16 cellular contexts compared by ENCODE assay signal in the genomic region with DNA sequence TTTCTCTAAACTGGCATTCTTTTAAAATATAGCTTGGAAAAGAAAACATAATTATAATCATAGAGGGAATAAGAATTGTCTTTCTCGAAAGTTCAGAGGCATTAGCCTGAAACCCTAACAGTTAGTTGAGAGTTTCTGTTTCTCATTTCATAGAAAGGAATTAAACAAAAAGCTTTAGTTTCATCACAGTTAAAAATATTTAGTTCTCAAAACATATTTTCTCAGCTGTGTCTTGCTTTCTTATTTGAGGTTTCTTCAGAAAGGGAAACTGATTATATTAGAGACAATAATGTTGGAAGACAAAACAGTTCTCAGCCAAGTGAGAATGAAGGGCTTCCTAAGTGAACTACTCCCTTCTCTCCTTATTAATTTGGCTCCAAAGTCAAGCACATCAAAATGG.
DNase-seq lines count a peak whose midpoint lies in the region; ATAC-seq and TF ChIP-seq lines count a peak whose summit lies in the region.
"Had no signal": no experiment of that assay in that cellular context is flagged by ENCODE, and none has a peak within 500 bp of the region (broad histone marks: within the 10 kb centered on the region; RNA-seq: fewer than 3 reads in every experiment).

No MANE protein-coding gene starts in this region.

- H3K4me3 ChIP-seq in adipocyte (ENCODE audit: low read length) = peak overlapping the region; percentile 15
- no peak overlapping the region for H3K4me3 ChIP-seq in spleen
- H3K4me3 ChIP-seq: BLaER1 treated with 17β-estradiol and CSF1 and Interleukin-3, amounts not matched to agents 10 nM and 100 nM; Peyer's patch had no signal

- H3K36me3 ChIP-seq in adipocyte (ENCODE audit: control insufficient read depth, insufficient read depth, low read length, severe bottlenecking) (no peaks in the 10 kb centered on the region), spleen (no peaks in the 10 kb centered on the region)
- H3K36me3 ChIP-seq: BLaER1 treated with 17β-estradiol and CSF1 and Interleukin-3, amounts not matched to agents 10 nM and 100 nM; Peyer's patch had no signal

- DNase-seq in adipocyte (ENCODE audit: low read depth) (peak; percentile 42), spleen (no peak), NCI-H1436 (lab: John Stamatoyannopoulos, UW) (no peak), NCI-H748 treated with DMSO at 0.1 percent for 48 hours (lab: John Stamatoyannopoulos, UW) (no peak), DMS79 treated with DMSO at 0.1 percent for 48 hours (lab: John Stamatoyannopoulos, UW) (no peak)
- DNase-seq: HFFc6, NCI-H2029, NCI-H526, Peyer's patch, retina, substantia nigra, SW 1271 had no signal

- WGBS in spleen, 5 donors = 64 to 74% (median 71%) methylated on average over 1 of the region's 1 CpG

- intact Hi-C loops in spleen (cut with DNase I; ENCODE audit: low total_unique reads) = no loop called here

- TF ChIP-seq POLR2A in spleen (IDR thresholded peaks at IDR 0.05) = no peak

- peak overlapping the region in 5 of 8 donors; percentile 0 to 58 (median 12) for H3K27ac ChIP-seq in spleen
- H3K27ac ChIP-seq: BLaER1 treated with 17β-estradiol and CSF1 and Interleukin-3, amounts not matched to agents 10 nM and 100 nM had no signal

- peaks cover 9% of the 10 kb centered on the region for H3K9me3 ChIP-seq in adipocyte (ENCODE audit: control insufficient read depth, low read length)
- H3K9me3 ChIP-seq in spleen = peaks cover 0 to 25% (median 20%) of the 10 kb centered on the region in 8 donors
- H3K9me3 ChIP-seq: Peyer's patch had no signal

- H3K9ac ChIP-seq in adipocyte (ENCODE audit: low read length) = no peak overlapping the region
- H3K9ac ChIP-seq: BLaER1 treated with 17β-estradiol and CSF1 and Interleukin-3, amounts not matched to agents 10 nM and 100 nM had no signal

- H3K4me1 ChIP-seq in adipocyte (ENCODE audit: control insufficient read depth, insufficient read depth, low read length) = peaks cover 30% of the 10 kb centered on the region
- peaks cover 0 to 37% (median 29%) of the 10 kb centered on the region in 6 donors for H3K4me1 ChIP-seq in spleen

- no peak for TF ChIP-seq CTCF in spleen (IDR thresholded peaks at IDR 0.05 in 8 of 11, conservative IDR thresholded peaks at IDR 0.05 in 3 of 11)

- H3K27me3 ChIP-seq in adipocyte (replicated peaks; ENCODE audit: control insufficient read depth, insufficient read depth, low read length) = no peaks in the 10 kb centered on the region
- H3K27me3 ChIP-seq in spleen (replicated peaks in 1 of 7) = no peaks in the 10 kb centered on the region
- H3K27me3 ChIP-seq: BLaER1 treated with 17β-estradiol and CSF1 and Interleukin-3, amounts not matched to agents 10 nM and 100 nM; Peyer's patch had no signal

- ATAC-seq in GM19455 (IDR thresholded peaks at IDR 0.05; ENCODE audit: unreplicated experiment) = peak; percentile 33
- peak; percentile 39 for ATAC-seq in HG03066 (IDR thresholded peaks at IDR 0.05; ENCODE audit: low read depth, unreplicated experiment)
- ATAC-seq: activated T-helper 17 cell treated with anti-CD3 and anti-CD28 coated beads, Interleukin-2, amount 50 U/mL, for 72 hours had no signal
